Comparison of ENCODE assay signal across 18 cellular contexts in the genomic region with DNA sequence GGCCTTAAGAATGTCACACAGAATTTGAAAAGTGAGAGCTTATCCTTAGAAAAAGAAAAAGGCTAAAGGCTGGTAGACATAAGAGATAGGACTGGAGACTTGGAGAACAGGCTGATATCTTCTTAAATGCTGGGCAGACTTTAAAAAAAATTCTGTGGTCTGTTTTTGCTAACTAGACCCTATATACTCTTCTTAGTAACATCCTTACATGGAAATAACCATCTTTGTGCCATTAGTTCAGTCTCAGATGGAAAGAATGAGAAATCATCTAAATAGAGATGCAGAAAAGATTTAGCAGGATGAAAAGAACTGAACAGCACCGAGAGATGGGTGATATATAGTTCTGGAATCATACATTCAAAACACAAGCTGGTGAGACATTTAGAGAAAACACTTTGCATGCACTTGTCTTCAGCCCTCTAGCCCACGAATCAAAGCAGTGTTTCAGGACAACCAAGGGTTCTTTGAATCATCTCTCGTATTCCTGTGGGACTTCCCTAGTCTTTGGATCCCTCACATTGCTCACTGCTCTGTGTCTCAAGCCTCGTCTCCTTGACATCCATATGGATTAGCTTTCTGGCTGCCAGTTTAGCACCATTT.
DNase-seq lines count a peak whose midpoint lies in the region; ATAC-seq lines count a peak whose summit lies in the region.
"Had no signal": no experiment of that assay in that cellular context is flagged by ENCODE, and none has a peak within 500 bp of the region (broad histone marks: within the 10 kb centered on the region; RNA-seq: fewer than 3 reads in every experiment).

No MANE protein-coding gene starts in this region.

- DNase-seq in activated CD4-positive, alpha-beta T cell treated with anti-CD3 and anti-CD28 coated beads, Interleukin-2, amount 10 ng/mL, durations not matched to agents 24 days and 14 days, result no peak
- no peak for DNase-seq in activated CD4-positive, alpha-beta T cell treated with anti-CD3 and anti-CD28 coated beads, Interleukin-2, amount 50 U/mL, for 4 hours
- peak; percentile 27 for DNase-seq in stimulated activated CD4-positive, alpha-beta T cell treated with anti-CD3 and anti-CD28 coated beads, Interleukin-15, amount 100 ng/mL, for 24 hours
- DNase-seq in stimulated activated CD4-positive, alpha-beta T cell treated with anti-CD3 and anti-CD28 coated beads, Interleukin-4, amount 100 ng/mL, for 1 hour, result no peak
- DNase-seq in stimulated activated naive CD8-positive, alpha-beta T cell treated with anti-CD3 and anti-CD28 coated beads, Interleukin-15, amount 100 ng/mL, for 72 hours, result peak in 1 of 2 donors; percentile 10
- no peak for DNase-seq in DMS53 (lab: John Stamatoyannopoulos, UW)
- DNase-seq: Caco-2; CD4-positive, alpha-beta T cell; GDM1; KG1; MV-4-11; NCI-H1694 treated with DMSO at 0.1 percent for 48 hours; NCI-H2107; NCI-H510A treated with DMSO at 0.1 percent for 48 hours; NCI-H774; OCI-M1 had no signal

- H3K36me3 Mint-ChIP-seq in activated CD4-positive, alpha-beta T cell treated with anti-CD3 and anti-CD28 coated beads, Interleukin-2, amount 10 ng/mL, durations not matched to agents 24 days and 14 days (ENCODE audit: low read depth), result peaks cover 53% of the 10 kb centered on the region
- H3K36me3 Mint-ChIP-seq in activated naive CD8-positive, alpha-beta T cell, result peaks cover 28% of the 10 kb centered on the region

- H3K4me3 Mint-ChIP-seq in activated CD4-positive, alpha-beta T cell treated with anti-CD3 and anti-CD28 coated beads, Interleukin-2, amount 10 ng/mL, durations not matched to agents 24 days and 14 days, result peak overlapping the region; percentile 43
- peak overlapping the region; percentile 15 for H3K4me3 Mint-ChIP-seq in activated naive CD8-positive, alpha-beta T cell
- peak overlapping the region; percentile 55 to 58 for H3K4me3 Mint-ChIP-seq in stimulated activated naive CD8-positive, alpha-beta T cell treated with anti-CD3 and anti-CD28 coated beads, Interleukin-15, amount 100 ng/mL, for 72 hours
- H3K4me3 Mint-ChIP-seq: CD4-positive, alpha-beta T cell had no signal

- intact Hi-C loops in activated CD4-positive, alpha-beta T cell treated with anti-CD3 and anti-CD28 coated beads, Interleukin-2, amount 10 ng/mL, durations not matched to agents 24 days and 14 days (cut with micrococcal nuclease), result loop anchor here (1.0 to 5.0 kb wide), 3 partner anchors 16 to 766 kb away; no protein-coding TSS in a partner anchor

- ATAC-seq in stimulated activated naive CD8-positive, alpha-beta T cell treated with anti-CD3 and anti-CD28 coated beads, Interleukin-15, amount 100 ng/mL, for 72 hours, result peak; percentile 93
- ATAC-seq in HG03378 (IDR thresholded peaks at IDR 0.05; ENCODE audit: unreplicated experiment), result no peak

- peaks cover 30% of the 10 kb centered on the region for H3K9me3 Mint-ChIP-seq in activated CD4-positive, alpha-beta T cell treated with anti-CD3 and anti-CD28 coated beads, Interleukin-2, amount 10 ng/mL, durations not matched to agents 24 days and 14 days
- peaks cover 5% of the 10 kb centered on the region for H3K9me3 Mint-ChIP-seq in activated naive CD8-positive, alpha-beta T cell (ENCODE audit: low read depth)
- peaks cover 13 to 19% of the 10 kb centered on the region in 2 donors for H3K9me3 Mint-ChIP-seq in stimulated activated naive CD8-positive, alpha-beta T cell treated with anti-CD3 and anti-CD28 coated beads, Interleukin-15, amount 100 ng/mL, for 72 hours

- no peaks in the 10 kb centered on the region for H3K27me3 Mint-ChIP-seq in activated CD4-positive, alpha-beta T cell treated with anti-CD3 and anti-CD28 coated beads, Interleukin-2, amount 10 ng/mL, durations not matched to agents 24 days and 14 days
- no peaks in the 10 kb centered on the region for H3K27me3 Mint-ChIP-seq in activated naive CD8-positive, alpha-beta T cell
- H3K27me3 Mint-ChIP-seq in stimulated activated naive CD8-positive, alpha-beta T cell treated with anti-CD3 and anti-CD28 coated beads, Interleukin-15, amount 100 ng/mL, for 72 hours, result no peaks in the 10 kb centered on the region
- H3K27me3 Mint-ChIP-seq: CD4-positive, alpha-beta T cell had no signal

- H3K27ac Mint-ChIP-seq in activated CD4-positive, alpha-beta T cell treated with anti-CD3 and anti-CD28 coated beads, Interleukin-2, amount 10 ng/mL, durations not matched to agents 24 days and 14 days, result peak overlapping the region; percentile 92
- peak overlapping the region; percentile 83 for H3K27ac Mint-ChIP-seq in activated naive CD8-positive, alpha-beta T cell
- peak overlapping the region; percentile 51 to 93 for H3K27ac Mint-ChIP-seq in stimulated activated naive CD8-positive, alpha-beta T cell treated with anti-CD3 and anti-CD28 coated beads, Interleukin-15, amount 100 ng/mL, for 72 hours
- H3K27ac Mint-ChIP-seq: CD4-positive, alpha-beta T cell had no signal

- peaks cover 26% of the 10 kb centered on the region for H3K4me1 Mint-ChIP-seq in activated CD4-positive, alpha-beta T cell treated with anti-CD3 and anti-CD28 coated beads, Interleukin-2, amount 10 ng/mL, durations not matched to agents 24 days and 14 days
- peaks cover 16% of the 10 kb centered on the region for H3K4me1 Mint-ChIP-seq in activated naive CD8-positive, alpha-beta T cell (ENCODE audit: low read depth)
- peaks cover 62% of the 10 kb centered on the region for H3K4me1 Mint-ChIP-seq in stimulated activated naive CD8-positive, alpha-beta T cell treated with anti-CD3 and anti-CD28 coated beads, Interleukin-15, amount 100 ng/mL, for 72 hours
